Comparison of ENCODE assay signal across 10 cellular contexts in genomic region chr7:47153571-47153970, GRCh38.
DNase-seq lines count a peak whose midpoint lies in the region; ATAC-seq and TF ChIP-seq lines count a peak whose summit lies in the region.
"Had no signal": no experiment of that assay in that cellular context is flagged by ENCODE, and none has a peak within 500 bp of the region (broad histone marks: within the 10 kb centered on the region; RNA-seq: fewer than 3 reads in every experiment).

No MANE protein-coding gene starts in this region.

- intact Hi-C loops in PC-9 (cut with micrococcal nuclease; ENCODE audit: unreplicated experiment) (no loop called here), thyroid gland (cut with DNase I) (no loop called here)
- intact Hi-C loops in CD4-positive, alpha-beta memory T cell (cut with micrococcal nuclease) = no loop called here

- no TSS peak for BruUV-seq in PC-9 (replicated peaks; lab: Mats Ljungman, UMichigan)

- H3K36me3 ChIP-seq in PC-9 (ENCODE audit: low read depth) (no peaks in the 10 kb centered on the region), thyroid gland (no peaks in the 10 kb centered on the region)
- H3K36me3 ChIP-seq in CD4-positive, alpha-beta memory T cell (ENCODE audit: insufficient read depth, low read length) = no peaks in the 10 kb centered on the region

- H3K27me3 ChIP-seq in PC-9 (ENCODE audit: insufficient read depth, low read depth) (no peaks in the 10 kb centered on the region; the same call in 1 of the 2 replicates), thyroid gland (no peaks in the 10 kb centered on the region)
- no peaks in the 10 kb centered on the region for H3K27me3 ChIP-seq in CD4-positive, alpha-beta memory T cell (ENCODE audit: insufficient read depth, low read length)

- H3K27me3 Mint-ChIP-seq in CD4-positive, alpha-beta memory T cell = peaks cover 0 to 1% of the 10 kb centered on the region in 2 donors
- H3K27me3 Mint-ChIP-seq: activated CD4-positive, alpha-beta memory T cell treated with anti-CD3 and anti-CD28 coated beads, Interleukin-2, amount 10 ng/mL, durations not matched to agents 7 days and 5 days had no signal

- DNase-seq in HuH-7 (ENCODE audit: low spot score) (peak; percentile 28), PC-9 (peak in 1 of 2 experiments; percentile 21), kidney glomerular epithelial cell (lab: John Stamatoyannopoulos, UW) (peak; percentile 17), thyroid gland (peak; percentile 40 to 67)
- DNase-seq in CD4-positive, alpha-beta memory T cell = no peak
- DNase-seq: activated CD4-positive, alpha-beta memory T cell treated with anti-CD3 and anti-CD28 coated beads, Interleukin-2, amount 10 ng/mL, durations not matched to agents 7 days and 5 days; activated naive CD8-positive, alpha-beta T cell treated with anti-CD3 and anti-CD28 coated beads for 36 hours; NCI-H1694 had no signal

- H3K79me2 ChIP-seq in PC-9 (ENCODE audit: low read depth) = no peaks in the 10 kb centered on the region

- no peak overlapping the region for H2AFZ ChIP-seq in PC-9

- H3K9me3 ChIP-seq in PC-9 (ENCODE audit: insufficient read depth, low read depth) = no peaks in the 10 kb centered on the region
- H3K9me3 ChIP-seq in thyroid gland = no peaks in the 10 kb centered on the region
- H3K9me3 ChIP-seq in CD4-positive, alpha-beta memory T cell (ENCODE audit: control insufficient read depth in 1 of 2, low read length in 2 of 2) = no peaks in the 10 kb centered on the region

- H4K20me1 ChIP-seq in PC-9 (ENCODE audit: insufficient read depth) = no peaks in the 10 kb centered on the region

- TF ChIP-seq CTCF in PC-9 (conservative IDR thresholded peaks at IDR 0.05) (no peak), thyroid gland (IDR thresholded peaks at IDR 0.05) (no peak)

- TF ChIP-seq POLR2A in thyroid gland (IDR thresholded peaks at IDR 0.05) = no peak

- CTCF ChIA-PET in PC-9 (lab: Charles Lee) = no interaction called here
- CTCF ChIA-PET in CD4-positive, alpha-beta memory T cell (lab: Charles Lee; ENCODE audit: partially characterized antibody) = no interaction called here

- POLR2A ChIA-PET in PC-9 (lab: Charles Lee; ENCODE audit: unreplicated experiment) = interaction anchor here (0.6 kb wide), 1 partner anchor 291 kb away, joined by 5 read pairs; no protein-coding TSS in a partner anchor
- POLR2A ChIA-PET in CD4-positive, alpha-beta memory T cell (lab: Charles Lee; ENCODE audit: partially characterized antibody) = no interaction called here

- H3K9me3 Mint-ChIP-seq in CD4-positive, alpha-beta memory T cell = peaks cover 0 to 13% (median 0%) of the 10 kb centered on the region in 8 donors
- H3K9me3 Mint-ChIP-seq: activated CD4-positive, alpha-beta memory T cell treated with anti-CD3 and anti-CD28 coated beads, Interleukin-2, amount 10 ng/mL, durations not matched to agents 7 days and 5 days; activated naive CD8-positive, alpha-beta T cell treated with anti-CD3 and anti-CD28 coated beads for 36 hours had no signal

- WGBS in thyroid gland, 2 donors = 23 to 29% methylated on average over 6 of the region's 6 CpGs

- H3K4me1 ChIP-seq in PC-9 (replicated peaks; ENCODE audit: insufficient read depth) = peaks cover 14% of the 10 kb centered on the region
- peaks cover 0 to 21% of the 10 kb centered on the region in 2 donors for H3K4me1 ChIP-seq in thyroid gland
- H3K4me1 ChIP-seq in CD4-positive, alpha-beta memory T cell (ENCODE audit: insufficient read depth, low read length) = no peaks in the 10 kb centered on the region

- H3K4me1 Mint-ChIP-seq in CD4-positive, alpha-beta memory T cell = no peaks in the 10 kb centered on the region
- H3K4me1 Mint-ChIP-seq: activated CD4-positive, alpha-beta memory T cell treated with anti-CD3 and anti-CD28 coated beads, Interleukin-2, amount 10 ng/mL, durations not matched to agents 7 days and 5 days; activated naive CD8-positive, alpha-beta T cell treated with anti-CD3 and anti-CD28 coated beads for 36 hours had no signal

- no peak overlapping the region for H3K4me3 Mint-ChIP-seq in CD4-positive, alpha-beta memory T cell
- H3K4me3 Mint-ChIP-seq: activated CD4-positive, alpha-beta memory T cell treated with anti-CD3 and anti-CD28 coated beads, Interleukin-2, amount 10 ng/mL, durations not matched to agents 7 days and 5 days; activated naive CD8-positive, alpha-beta T cell treated with anti-CD3 and anti-CD28 coated beads for 36 hours had no signal

- ATAC-seq in GM21360 (IDR thresholded peaks at IDR 0.05; ENCODE audit: unreplicated experiment) (no peak), GM19395 (IDR thresholded peaks at IDR 0.05; ENCODE audit: unreplicated experiment) (no peak)

- no peaks in the 10 kb centered on the region for H3K9me2 ChIP-seq in PC-9 (ENCODE audit: insufficient read depth)

- no peak overlapping the region for H3K27ac Mint-ChIP-seq in CD4-positive, alpha-beta memory T cell
- H3K27ac Mint-ChIP-seq: activated CD4-positive, alpha-beta memory T cell treated with anti-CD3 and anti-CD28 coated beads, Interleukin-2, amount 10 ng/mL, durations not matched to agents 7 days and 5 days; activated naive CD8-positive, alpha-beta T cell treated with anti-CD3 and anti-CD28 coated beads for 36 hours had no signal

- H3K4me3 ChIP-seq in PC-9 (no peak overlapping the region), thyroid gland (replicated peaks in 1 of 3) (no peak overlapping the region)
- no peak overlapping the region for H3K4me3 ChIP-seq in CD4-positive, alpha-beta memory T cell (ENCODE audit: low read length in 2 of 2)

- H3K36me3 Mint-ChIP-seq in CD4-positive, alpha-beta memory T cell = no peaks in the 10 kb centered on the region
- H3K36me3 Mint-ChIP-seq: activated naive CD8-positive, alpha-beta T cell treated with anti-CD3 and anti-CD28 coated beads for 36 hours had no signal

- H3K27ac ChIP-seq in PC-9 (no peak overlapping the region), thyroid gland (peak overlapping the region in 2 of 3 donors; percentile 27 to 55)
- H3K27ac ChIP-seq in CD4-positive, alpha-beta memory T cell (ENCODE audit: low read depth, low read length) = no peak overlapping the region

- no peaks in the 10 kb centered on the region for H3F3A ChIP-seq in PC-9 (ENCODE audit: insufficient read depth, low read depth)

- H3K4me2 ChIP-seq in PC-9 = 0 out of 2 replicates have a peak overlapping the region, but pooled peaks have one; percentile 2

Comparison
In these comparisons a context has a peak if more than half of its experiments do, and no peak if none do; other contexts are left out.
1. DNase-seq: peak in HuH-7 (single experiment), kidney glomerular epithelial cell (single experiment) and thyroid gland (2 of 2); none in CD4-positive, alpha-beta memory T cell (0 of 5).
2. H3K27ac ChIP-seq: peak in thyroid gland (2 of 3); none in PC-9 (single experiment) and CD4-positive, alpha-beta memory T cell (single experiment).